26 cellular contexts compared by ENCODE assay signal in genomic region chr18:10401930-10402329, GRCh38. TPM values are rescaled to one million over a fixed set of nuclear protein-coding genes. Genes with fewer than 3 reads are reported as not detected.
DNase-seq lines count a peak whose midpoint lies in the region; ATAC-seq and TF ChIP-seq lines count a peak whose summit lies in the region.
"Had no signal": no experiment of that assay in that cellular context is flagged by ENCODE, and none has a peak within 500 bp of the region (broad histone marks: within the 10 kb centered on the region; RNA-seq: fewer than 3 reads in every experiment).

No MANE protein-coding gene starts in this region.

- peak overlapping the region in 1 of 2 donors; percentile 46 for H3K4me3 Mint-ChIP-seq in CD14-positive monocyte
- H3K4me3 Mint-ChIP-seq in dendritic cell treated with granulocyte-macrophage colony-stimulating factor and Interleukin-4, amounts not matched to agents 40 ng/mL and 50 ng/mL, for 4 days, result no peak overlapping the region
- H3K4me3 Mint-ChIP-seq: B cell; CD8-positive, alpha-beta memory T cell had no signal

- no peak for ATAC-seq in HG03460 (IDR thresholded peaks at IDR 0.05; ENCODE audit: unreplicated experiment)
- no peak for ATAC-seq in HG03439 (IDR thresholded peaks at IDR 0.05; ENCODE audit: unreplicated experiment)
- ATAC-seq: GM12878, HepG2, Panc1 had no signal

- H3K4me1 Mint-ChIP-seq in CD14-positive monocyte, result peaks cover 28% of the 10 kb centered on the region
- peaks cover 27% of the 10 kb centered on the region for H3K4me1 Mint-ChIP-seq in dendritic cell treated with granulocyte-macrophage colony-stimulating factor and Interleukin-4, amounts not matched to agents 40 ng/mL and 50 ng/mL, for 4 days (ENCODE audit: low read depth)
- H3K4me1 Mint-ChIP-seq: CD8-positive, alpha-beta memory T cell had no signal

- intact Hi-C loops in CD14-positive monocyte (cut with micrococcal nuclease), result loop anchor here (5.0 to 10.0 kb wide), 3 partner anchors 35 to 113 kb away; no protein-coding TSS in a partner anchor
- intact Hi-C loops in dendritic cell treated with granulocyte-macrophage colony-stimulating factor and Interleukin-4, amounts not matched to agents 40 ng/mL and 50 ng/mL, for 4 days (cut with micrococcal nuclease), result no loop called here

- peak overlapping the region; percentile 70 to 98 (median 89) for H3K27ac Mint-ChIP-seq in CD14-positive monocyte
- peak overlapping the region; percentile 90 for H3K27ac Mint-ChIP-seq in dendritic cell treated with granulocyte-macrophage colony-stimulating factor and Interleukin-4, amounts not matched to agents 40 ng/mL and 50 ng/mL, for 4 days
- H3K27ac Mint-ChIP-seq: B cell; CD8-positive, alpha-beta memory T cell had no signal

- no peak for TF ChIP-seq CTCF in CD14-positive monocyte (IDR thresholded peaks at IDR 0.05)

- peaks cover 2 to 5% (median 3%) of the 10 kb centered on the region in 3 donors for H3K27me3 Mint-ChIP-seq in CD14-positive monocyte (ENCODE audit: low read depth in 3 of 3)
- peaks cover 8% of the 10 kb centered on the region for H3K27me3 Mint-ChIP-seq in dendritic cell treated with granulocyte-macrophage colony-stimulating factor and Interleukin-4, amounts not matched to agents 40 ng/mL and 50 ng/mL, for 4 days
- H3K27me3 Mint-ChIP-seq: B cell; CD8-positive, alpha-beta memory T cell had no signal

- peaks cover 0 to 2% (median 0%) of the 10 kb centered on the region in 7 donors for H3K9me3 Mint-ChIP-seq in CD14-positive monocyte
- H3K9me3 Mint-ChIP-seq in dendritic cell treated with granulocyte-macrophage colony-stimulating factor and Interleukin-4, amounts not matched to agents 40 ng/mL and 50 ng/mL, for 4 days, result no peaks in the 10 kb centered on the region
- H3K9me3 Mint-ChIP-seq: CD8-positive, alpha-beta memory T cell had no signal

- DNase-seq in CD14-positive monocyte (ENCODE audit: low spot score), result no peak
- DNase-seq in medulla oblongata (ENCODE audit: extremely low spot score), result peak; percentile 64
- DNase-seq in putamen (ENCODE audit: low spot score), result peak; percentile 27
- DNase-seq in NCI-H446 treated with DMSO at 0.1 percent for 48 hours (lab: John Stamatoyannopoulos, UW), result no peak
- DNase-seq in H4 (ENCODE audit: low spot score), result no peak
- DNase-seq: CD8-positive, alpha-beta memory T cell; DMS 273 treated with DMSO at 0.1 percent for 48 hours; DMS79; GDM1; GOT3; HCEC 1CT; KBM-7; NCI-H1105 treated with DMSO at 0.1 percent for 48 hours; NCI-H2029; NCI-H446; NCI-H526; SHP77 treated with DMSO at 0.1 percent for 48 hours had no signal

- no peaks in the 10 kb centered on the region for H3K36me3 Mint-ChIP-seq in CD14-positive monocyte
- no peaks in the 10 kb centered on the region for H3K36me3 Mint-ChIP-seq in dendritic cell treated with granulocyte-macrophage colony-stimulating factor and Interleukin-4, amounts not matched to agents 40 ng/mL and 50 ng/mL, for 4 days (ENCODE audit: low read depth)
- H3K36me3 Mint-ChIP-seq: CD8-positive, alpha-beta memory T cell had no signal

RNA-seq across cellular contexts. Expression of gene APCDD1, which starts 52.5 kb away (rescaled TPM):
- polyA plus RNA-seq in CD14-positive monocyte, result 1 to 10 TPM; 1.2 to 4.8 TPM
- 1.5 and 5.3 TPM in 2 replicates for total RNA-seq in H4 (2014; rRNA removed; shearing (Covaris generic))
- total RNA-seq: CD8-positive, alpha-beta memory T cell; GM12878; HT1080; OCI-LY7 had no signal
- polyA plus RNA-seq: CD8-positive, alpha-beta memory T cell; GM12878 had no signal

Comparison
In these comparisons a context has a peak if more than half of its experiments do, and no peak if none do; other contexts are left out.
1. DNase-seq: peak in medulla oblongata (single experiment) and putamen (single experiment); none in CD14-positive monocyte (single experiment), NCI-H446 treated with DMSO at 0.1 percent for 48 hours (single experiment) and H4 (single experiment).